Comparison of ENCODE assay signal across 15 cellular contexts in the genomic region with DNA sequence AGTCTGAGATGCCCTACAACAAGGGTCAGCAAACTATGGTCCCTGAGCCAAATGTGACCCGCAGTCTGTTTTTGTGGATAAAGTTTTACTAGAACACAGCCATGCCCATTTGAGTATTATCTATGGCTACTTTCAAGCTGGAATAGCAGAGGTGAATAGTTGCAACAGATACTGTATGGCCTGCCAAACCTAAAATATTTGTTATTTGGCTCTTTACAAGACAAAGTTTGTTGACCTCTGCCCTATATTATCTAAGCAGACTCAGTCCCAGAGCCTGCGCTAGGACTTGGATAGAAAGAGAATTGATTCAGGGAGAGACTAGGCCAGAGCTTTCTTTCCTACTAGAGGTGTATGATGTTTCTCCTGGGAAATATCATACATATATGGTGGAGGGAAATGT.
"Had no signal": no experiment of that assay in that cellular context is flagged by ENCODE, and none has a peak within 500 bp of the region (broad histone marks: within the 10 kb centered on the region; RNA-seq: fewer than 3 reads in every experiment).

No MANE protein-coding gene starts in this region.

- ATAC-seq: activated T-cell treated with anti-CD3 and anti-CD28 coated beads, Interleukin-2, amount 50 U/mL, for 72 hours; gastrocnemius medialis; naive thymus-derived CD8-positive, alpha-beta T cell; stimulated activated naive B cell treated with anti-CD40 and anti-IgM and Interleukin-4, amounts not matched to agents 10 μg/mL and 1 μg/mL and 100 μg/mL, for 72 hours had no signal

- H3K4me3 ChIP-seq: adrenal gland, dorsolateral prefrontal cortex, gastrocnemius medialis had no signal

- H3K36me3 ChIP-seq: adrenal gland, gastrocnemius medialis had no signal

- H3K4me1 ChIP-seq: adrenal gland, parathyroid adenoma had no signal

- H3K79me2 ChIP-seq: parathyroid adenoma had no signal

- H3K9me3 ChIP-seq: adrenal gland, gastrocnemius medialis had no signal

- H3K27ac ChIP-seq: adrenal gland, dorsolateral prefrontal cortex, gastrocnemius medialis, parathyroid adenoma had no signal

- H3K9ac ChIP-seq: parathyroid adenoma had no signal

- H2AFZ ChIP-seq: parathyroid adenoma had no signal

- H3K27me3 ChIP-seq: adrenal gland, dorsolateral prefrontal cortex, gastrocnemius medialis had no signal

- DNase-seq: activated CD4-positive, alpha-beta T cell treated with anti-CD3 and anti-CD28 coated beads, Interleukin-2, amount 10 ng/mL, durations not matched to agents 7 days and 5 days; activated CD8-positive, alpha-beta memory T cell treated with anti-CD3 and anti-CD28 coated beads, Interleukin-2, amount 50 U/mL, for 48 hours; activated effector memory CD4-positive, alpha-beta T cell treated with anti-CD3 and anti-CD28 coated beads, Interleukin-2, amount 50 U/mL, for 16 hours; activated naive CD4-positive, alpha-beta T cell treated with anti-CD3 and anti-CD28 coated beads, Interleukin-2, amount 50 U/mL, for 16 hours; activated T-cell treated with anti-CD3 and anti-CD28 coated beads, Interleukin-2, amount 50 U/mL, for 72 hours; caudate nucleus; dorsolateral prefrontal cortex; gastrocnemius medialis; head of caudate nucleus; left ventricle myocardium superior; naive thymus-derived CD8-positive, alpha-beta T cell; stimulated activated naive B cell treated with anti-CD40 and anti-IgM and Interleukin-4, amounts not matched to agents 10 μg/mL and 1 μg/mL and 100 μg/mL, for 72 hours; T1000 had no signal
